ENCODE assay signal across 14 cellular contexts in the genomic region with DNA sequence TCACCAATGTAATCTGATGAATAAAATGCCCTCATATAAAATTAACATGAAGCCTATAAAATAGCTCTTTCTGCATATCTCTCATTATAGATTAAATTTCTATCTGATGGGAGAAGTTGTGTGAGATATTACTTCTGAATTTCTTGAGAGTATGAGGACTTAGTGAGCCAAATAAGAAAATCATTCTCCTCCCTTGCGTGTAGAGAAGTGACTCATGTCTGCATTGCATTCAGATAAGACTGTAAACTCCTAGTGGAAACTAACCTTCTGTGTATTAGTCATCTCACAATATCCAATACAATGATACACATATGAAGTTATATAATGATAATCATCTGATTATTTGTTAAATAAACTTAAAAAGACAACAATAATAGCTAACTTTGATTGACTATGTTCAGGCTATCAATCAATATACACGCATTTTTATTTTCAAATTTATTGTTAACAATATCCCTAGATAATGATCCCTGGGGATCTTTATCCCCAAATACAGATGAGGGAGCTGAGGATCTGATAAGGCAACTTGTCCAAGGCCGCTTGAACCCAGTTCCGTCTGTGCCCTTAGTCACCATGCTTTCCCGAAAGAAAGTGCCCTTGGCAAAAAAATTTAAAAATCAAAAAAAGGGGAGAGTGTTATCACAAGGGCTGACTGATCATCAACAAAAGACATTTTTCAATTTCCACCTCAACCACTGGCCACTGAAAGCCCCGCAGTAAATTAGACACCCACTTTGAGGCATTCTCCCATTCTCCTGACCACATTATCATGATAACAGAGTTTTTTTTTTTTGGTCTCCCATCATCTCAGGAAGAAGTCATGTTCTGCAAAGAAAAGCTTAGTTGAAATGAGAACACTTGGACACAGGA.
DNase-seq lines count a peak whose midpoint lies in the region; ATAC-seq, FAIRE-seq and TF ChIP-seq lines count a peak whose summit lies in the region.
"Had no signal": no experiment of that assay in that cellular context is flagged by ENCODE, and none has a peak within 500 bp of the region (broad histone marks: within the 10 kb centered on the region; RNA-seq: fewer than 3 reads in every experiment).

No MANE protein-coding gene starts in this region.

- no peak for TF ChIP-seq POLR2A in K562 (conservative IDR thresholded peaks at IDR 0.05)

- H3K9ac ChIP-seq in K562 (ENCODE audit: insufficient read depth in 1 of 2, low read depth in 2 of 2, low read length in 2 of 2), result no peak overlapping the region

- no peaks in the 10 kb centered on the region for H3K79me2 ChIP-seq in K562 (ENCODE audit: control insufficient read depth, insufficient read depth, low read length)

- no peaks in the 10 kb centered on the region for H3K9me1 ChIP-seq in K562 (ENCODE audit: control insufficient read depth, insufficient read depth, low read length)

- DNase-seq in AG20443 (ENCODE audit: low spot score) (peak; percentile 59), M059J (ENCODE audit: low read depth) (peak; percentile 79), K562 (ENCODE audit: extremely low read depth in 1 of 4, low spot score in 3 of 4) (no peak), kidney glomerular epithelial cell (lab: John Stamatoyannopoulos, UW) (peak; percentile 58), DMS153 (lab: John Stamatoyannopoulos, UW) (no peak), MG63 (no peak)
- no peak for DNase-seq in activated CD4-positive, CD25-positive, alpha-beta regulatory T cell (lab: John Stamatoyannopoulos, UW)
- DNase-seq: activated T-cell treated with anti-CD3 and anti-CD28 coated beads, Interleukin-2, amount 50 U/mL, for 72 hours; CD4-positive, CD25-positive, alpha-beta regulatory T cell; naive B cell; NCI-H2081 treated with DMSO at 0.1 percent for 48 hours had no signal

- no peak for TF ChIP-seq RAD21 in K562 (CRISPR knock-in tag; conservative IDR thresholded peaks at IDR 0.05 in 1 of 2, IDR thresholded peaks at IDR 0.05 in 1 of 2)

- in situ Hi-C loops in K562 (cut with MboI), result no loop called here

- H3K27me3 ChIP-seq in K562 (ENCODE audit: control insufficient read depth in 2 of 2, insufficient read depth in 2 of 2, low read length in 2 of 2) (no peaks in the 10 kb centered on the region), MG63 (no peaks in the 10 kb centered on the region)

- no peak overlapping the region for H3K27ac ChIP-seq in K562 (ENCODE audit: extremely low read depth, low read depth, low read length)

- no peak for FAIRE-seq in K562 (lab: Jason Lieb, UNC)
- FAIRE-seq: TTC549 had no signal

- CTCF ChIA-PET in K562 (lab: Yijun Ruan, JAX; ENCODE audit: low intra/inter-chr PET ratio), result no interaction called here

- no peaks in the 10 kb centered on the region for H3K9me3 ChIP-seq in K562 (replicated peaks; ENCODE audit: control insufficient read depth, insufficient read depth, low read depth, low read length)
- no peaks in the 10 kb centered on the region for H3K9me3 ChIP-seq in MG63

- H3K4me3 ChIP-seq in K562 (no peak overlapping the region), MG63 (no peak overlapping the region)

- WGBS in K562 (ENCODE audit: insufficient coverage, low coverage, missing lambda C conversion rate), result 3% methylated on average over 6 of the region's 6 CpGs

- H2AFZ ChIP-seq in K562 (ENCODE audit: low read depth, low read length), result no peak overlapping the region

- H4K20me1 ChIP-seq in K562 (replicated peaks; ENCODE audit: control insufficient read depth, insufficient read depth, low read length), result no peaks in the 10 kb centered on the region

- TF ChIP-seq EP300 in K562 (IDR thresholded peaks at IDR 0.05; ENCODE audit: low read length), result no peak

- TF ChIP-seq CTCF in K562 (IDR thresholded peaks at IDR 0.05 in 2 of 3, conservative IDR thresholded peaks at IDR 0.05 in 1 of 3; ENCODE audit: insufficient read depth in 2 of 3, low read depth in 1 of 3, low read length in 3 of 3), result no peak

- intact Hi-C loops in K562 (cut with micrococcal nuclease), result no loop called here

- no peak for ATAC-seq in K562
- no peak for ATAC-seq in HG03280 (IDR thresholded peaks at IDR 0.05; ENCODE audit: unreplicated experiment)
- ATAC-seq: activated T-cell treated with anti-CD3 and anti-CD28 coated beads, Interleukin-2, amount 50 U/mL, for 72 hours; stimulated activated effector memory CD8-positive, alpha-beta T cell treated with anti-CD3 and anti-CD28 coated beads, Interleukin-12 subunit alpha, Interleukin-12 subunit beta, amount 100 ng/mL, for 72 hours had no signal

- H3K4me2 ChIP-seq in K562 (ENCODE audit: insufficient read depth, low read length), result no peak overlapping the region

- POLR2A ChIA-PET in K562 (lab: Yijun Ruan, JAX), result no interaction called here

- no peaks in the 10 kb centered on the region for H3K4me1 ChIP-seq in K562 (replicated peaks in 1 of 2; ENCODE audit: control insufficient read depth in 2 of 2, insufficient read depth in 2 of 2, low read length in 2 of 2)

- H3K36me3 ChIP-seq in K562 (ENCODE audit: control insufficient read depth, insufficient read depth, low read length) (no peaks in the 10 kb centered on the region), MG63 (no peaks in the 10 kb centered on the region)

- BruUV-seq in K562 (replicated peaks; lab: Mats Ljungman, UMichigan), result no TSS peak

TF ChIP-seq in K562, 482 proteins besides CTCF, POLR2A, EP300 and RAD21:
- TF ChIP-seq JUND (IDR thresholded peaks at IDR 0.05; ENCODE audit: borderline replicate concordance, low read depth, low read length) (peak; percentile 51; the same call in 1 of the 2 replicates), JUND (tag; IDR thresholded peaks at IDR 0.05; ENCODE audit: borderline replicate concordance, low read depth, low read length) (no peak), FOSL1 (tag; conservative IDR thresholded peaks at IDR 0.05) (peak; percentile 93), TFAM (CRISPR knock-in tag; conservative IDR thresholded peaks at IDR 0.05) (no peak)
- TF ChIP-seq, protein P1, sequence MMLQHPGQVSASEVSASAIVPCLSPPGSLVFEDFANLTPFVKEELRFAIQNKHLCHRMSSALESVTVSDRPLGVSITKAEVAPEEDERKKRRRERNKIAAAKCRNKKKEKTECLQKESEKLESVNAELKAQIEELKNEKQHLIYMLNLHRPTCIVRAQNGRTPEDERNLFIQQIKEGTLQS (IDR thresholded peaks at IDR 0.05), result peak; percentile 46; the same call in 1 of the 2 replicates
- TF ChIP-seq, protein P1 (CRISPR knock-in tag; conservative IDR thresholded peaks at IDR 0.05), result no peak

Comparison
In these comparisons a context has a peak if more than half of its experiments do, and no peak if none do; other contexts are left out.
1. DNase-seq: peak in AG20443 (single experiment), M059J (single experiment) and kidney glomerular epithelial cell (single experiment); none in K562 (0 of 4), DMS153 (single experiment), MG63 (single experiment) and activated CD4-positive, CD25-positive, alpha-beta regulatory T cell (0 of 4).